Comparison of ENCODE assay signal across 17 cellular contexts in the genomic region with DNA sequence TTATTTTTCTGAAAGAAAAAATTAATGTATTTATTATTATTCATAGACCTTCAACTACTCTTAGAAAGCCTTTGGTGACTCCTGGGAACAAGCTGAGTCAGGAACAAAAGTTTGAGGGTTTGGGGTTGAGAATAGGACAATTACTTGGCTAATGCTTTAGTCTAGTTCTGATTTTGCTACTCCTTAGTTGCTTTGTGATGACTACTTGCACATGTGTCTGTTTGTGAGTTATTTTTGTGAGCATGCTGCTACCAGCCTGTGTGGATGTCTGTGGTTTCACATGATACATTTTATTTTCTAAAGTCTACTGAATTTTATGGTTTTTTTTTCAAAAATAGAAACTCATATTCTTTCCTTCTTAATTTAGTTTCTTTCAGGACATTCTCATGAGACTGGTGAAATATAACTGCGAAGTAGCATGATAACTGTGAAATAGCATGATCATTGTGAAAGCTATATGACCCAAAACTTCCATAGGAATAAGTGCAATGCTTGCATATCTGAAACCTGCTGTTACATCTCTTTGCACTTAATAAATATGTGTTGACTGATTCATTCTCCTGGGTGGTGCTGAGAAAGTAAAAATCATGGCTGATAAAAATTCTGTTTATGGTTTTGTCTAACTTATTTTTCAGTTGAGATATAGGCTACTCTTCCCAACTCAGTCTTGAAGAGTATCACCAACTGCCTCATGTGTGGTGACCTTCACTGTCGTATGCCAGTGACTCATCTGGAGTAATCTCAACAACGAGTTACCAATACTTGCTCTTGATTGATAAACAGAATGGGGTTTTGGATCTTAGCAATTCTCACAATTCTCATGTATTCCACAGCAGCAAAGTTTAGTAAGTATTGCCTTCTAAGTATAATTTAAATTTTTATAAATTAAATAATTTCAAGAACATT. TPM values are rescaled to one million over a fixed set of nuclear protein-coding genes. Genes with fewer than 3 reads are reported as not detected.
DNase-seq lines count a peak whose midpoint lies in the region; ATAC-seq, FAIRE-seq and TF ChIP-seq lines count a peak whose summit lies in the region.
"Had no signal": no experiment of that assay in that cellular context is flagged by ENCODE, and none has a peak within 500 bp of the region (broad histone marks: within the 10 kb centered on the region; RNA-seq: fewer than 3 reads in every experiment).

No MANE protein-coding gene starts in this region.

- TF ChIP-seq RAD21 in GM12878 (IDR thresholded peaks at IDR 0.05; ENCODE audit: insufficient read depth, low read depth, low read length): no peak

- no peaks in the 10 kb centered on the region for H3K36me3 Mint-ChIP-seq in endodermal cell (ENCODE audit: low read depth)
- H3K36me3 Mint-ChIP-seq: brain had no signal

- H3K79me2 ChIP-seq in GM12878 (ENCODE audit: control insufficient read depth, insufficient read depth, low read length): no peaks in the 10 kb centered on the region

- no peaks in the 10 kb centered on the region for H3K27me3 Mint-ChIP-seq in endodermal cell (ENCODE audit: insufficient read depth)
- H3K27me3 Mint-ChIP-seq: CD4-positive, alpha-beta T cell had no signal

- H3K9me3 Mint-ChIP-seq in endodermal cell: no peaks in the 10 kb centered on the region
- H3K9me3 Mint-ChIP-seq: brain; CD4-positive, alpha-beta T cell had no signal

- in situ Hi-C loops in GM12878 (cut with MboI): no loop called here

- WGBS in GM12878 (ENCODE audit: insufficient coverage, insufficient replicate concordance, low lambda C conversion rate, missing lambda C conversion rate): 13% methylated on average over 3 of the region's 3 CpGs
- WGBS in lung, 2 donors: 64 to 80% methylated on average over 3 of the region's 3 CpGs
- 90 to 100% methylated on average over 1 to 3 of the region's 3 CpGs for WGBS in endodermal cell (ENCODE audit: insufficient coverage in 1 of 2, insufficient read length in 1 of 2), 2 experiments

- H3K4me2 ChIP-seq in GM12878 (ENCODE audit: control insufficient read depth, insufficient read depth): no peak overlapping the region

- H3K9me3 ChIP-seq in GM12878 (replicated peaks; ENCODE audit: control insufficient read depth, insufficient read depth, low read length): no peaks in the 10 kb centered on the region
- no peaks in the 10 kb centered on the region for H3K9me3 ChIP-seq in lung (ENCODE audit: control insufficient read depth in 2 of 2, insufficient read depth in 1 of 2, low read length in 1 of 2)
- H3K9me3 ChIP-seq in endodermal cell (ENCODE audit: control insufficient read depth, low read length): no peaks in the 10 kb centered on the region
- H3K9me3 ChIP-seq: tibial artery had no signal

- H3K27me3 ChIP-seq in GM12878 (replicated peaks in 1 of 2; ENCODE audit: control insufficient read depth in 2 of 2, insufficient read depth in 2 of 2, low read length in 1 of 2): peaks cover 0 to 5% of the 10 kb centered on the region in 2 experiments; a peak in 1 of 4 replicates
- H3K27me3 ChIP-seq in lung (ENCODE audit: control insufficient read depth, insufficient read depth): no peaks in the 10 kb centered on the region
- H3K27me3 ChIP-seq in endodermal cell (ENCODE audit: control insufficient read depth, insufficient read depth, low read length, poor library complexity, severe bottlenecking): no peaks in the 10 kb centered on the region
- H3K27me3 ChIP-seq: tibial artery had no signal

- H3K4me3 ChIP-seq in GM12878 (no peak overlapping the region), lung (peak overlapping the region; percentile 27), endodermal cell (ENCODE audit: low read length) (no peak overlapping the region)
- H3K4me3 ChIP-seq: tibial artery had no signal

- intact Hi-C loops in GM12878 (cut with micrococcal nuclease; ENCODE audit: unreplicated experiment): no loop called here
- intact Hi-C loops in posterior cingulate gyrus (cut with DNase I): no loop called here

- FAIRE-seq in GM12878 (lab: Jason Lieb, UNC): no peak
- FAIRE-seq: GM12892 had no signal

- SMC1A ChIA-PET in GM12878 (lab: Charles Lee; ENCODE audit: uncharacterized antibody, unreplicated experiment): interaction anchor here (1.4 kb wide), 1 partner anchor 16 kb away, joined by 3 read pairs; no protein-coding TSS in a partner anchor

- no peak overlapping the region for H3K27ac Mint-ChIP-seq in endodermal cell
- H3K27ac Mint-ChIP-seq: brain; CD4-positive, alpha-beta T cell; T-helper 17 cell had no signal

- peak; percentile 71 for ATAC-seq in GM12878
- ATAC-seq in lung (ENCODE audit: insufficient read depth, low FRiP score): no peak
- ATAC-seq: T-helper 17 cell had no signal

- no TSS peak for BruUV-seq in GM12878 (replicated peaks; lab: Mats Ljungman, UMichigan)

- TF ChIP-seq CTCF in GM12878 (IDR thresholded peaks at IDR 0.05 in 2 of 3, conservative IDR thresholded peaks at IDR 0.05 in 1 of 3; ENCODE audit: control insufficient read depth in 2 of 3, extremely low read depth in 1 of 3, insufficient read depth in 1 of 3, low read depth in 3 of 3, low read length in 3 of 3) (no peak; a peak in 1 of 6 replicates), lung (IDR thresholded peaks at IDR 0.05; ENCODE audit: control extremely low read depth, extremely low read depth) (no peak), endodermal cell (conservative IDR thresholded peaks at IDR 0.05) (no peak)

- H3K4me3 Mint-ChIP-seq in endodermal cell: no peak overlapping the region
- H3K4me3 Mint-ChIP-seq: brain; CD4-positive, alpha-beta T cell; T-helper 17 cell had no signal

- CTCF ChIA-PET in GM12878 (lab: Yijun Ruan, JAX): no interaction called here

- no peaks in the 10 kb centered on the region for H4K20me1 ChIP-seq in GM12878 (ENCODE audit: control insufficient read depth, insufficient read depth)

- TF ChIP-seq POLR2A in GM12878 (IDR thresholded peaks at IDR 0.05; ENCODE audit: low read depth, low read length): no peak

- no peak overlapping the region for H3K27ac ChIP-seq in GM12878 (ENCODE audit: control insufficient read depth, insufficient read depth)
- H3K27ac ChIP-seq in lung (ENCODE audit: low read depth in 1 of 2, low read length in 1 of 2): peak overlapping the region in 1 of 2 donors; percentile 9
- no peak overlapping the region for H3K27ac ChIP-seq in endodermal cell (ENCODE audit: low read depth, low read length)
- H3K27ac ChIP-seq: tibial artery had no signal

- H3K36me3 ChIP-seq in GM12878 (ENCODE audit: control insufficient read depth in 2 of 2, insufficient read depth in 2 of 2, low read length in 1 of 2) (no peaks in the 10 kb centered on the region), lung (ENCODE audit: control insufficient read depth in 2 of 2, insufficient read depth in 2 of 2, low read length in 2 of 2) (no peaks in the 10 kb centered on the region), endodermal cell (ENCODE audit: control insufficient read depth, insufficient read depth, low read length) (no peaks in the 10 kb centered on the region)
- H3K36me3 ChIP-seq: tibial artery had no signal

- no peak for TF ChIP-seq EP300 in GM12878 (IDR thresholded peaks at IDR 0.05; ENCODE audit: borderline replicate concordance in 1 of 2, control insufficient read depth in 1 of 2, low read depth in 2 of 2, low read length in 2 of 2)

- DNase-seq in EH (ENCODE audit: low read depth) (peak; percentile 7), HCEC 1CT (peak; percentile 41), GM12878 (ENCODE audit: low read depth, low spot score) (no peak), lung (ENCODE audit: low spot score) (no peak), NOMO-1 (lab: John Stamatoyannopoulos, UW; ENCODE audit: unreplicated experiment in 2 of 2) (no peak), endodermal cell (no peak), posterior cingulate gyrus (no peak)
- DNase-seq: activated CD4-positive, alpha-beta T cell treated with anti-CD3 and anti-CD28 coated beads, Interleukin-2, amount 50 U/mL, for 1 hour; activated gamma-delta T cell; CD4-positive, alpha-beta T cell; effector CD8-positive, alpha-beta T cell; kidney; NCI-H82; T-helper 17 cell; tibial artery had no signal

- POLR2A ChIA-PET in GM12878 (lab: Charles Lee): interaction anchor here (0.5 kb wide), 1 partner anchor 943 kb away, joined by 3 read pairs; no protein-coding TSS in a partner anchor

- H3K9ac ChIP-seq in GM12878 (ENCODE audit: control insufficient read depth, insufficient read depth, low read length) (no peak overlapping the region), endodermal cell (ENCODE audit: extremely low read depth, low read length, poor library complexity, severe bottlenecking) (no peak overlapping the region)

- RAD21 ChIA-PET in GM12878 (lab: Charles Lee; ENCODE audit: unreplicated experiment): no interaction called here

- H2AFZ ChIP-seq in GM12878 (ENCODE audit: control insufficient read depth, low read depth, low read length): no peak overlapping the region

- H3K4me1 ChIP-seq in GM12878 (ENCODE audit: control insufficient read depth, insufficient read depth, low read length): no peaks in the 10 kb centered on the region
- H3K4me1 ChIP-seq in lung (ENCODE audit: control insufficient read depth in 2 of 2, insufficient read depth in 2 of 2, low read length in 2 of 2): peaks cover 2 to 3% of the 10 kb centered on the region in 2 donors
- H3K4me1 ChIP-seq in endodermal cell (ENCODE audit: control insufficient read depth, insufficient read depth, low read length): peaks cover 11% of the 10 kb centered on the region

- peaks cover 16% of the 10 kb centered on the region for H3K4me1 Mint-ChIP-seq in endodermal cell
- H3K4me1 Mint-ChIP-seq: brain, T-helper 17 cell had no signal

RNA-seq across cellular contexts. Expression of a gene that starts 17.9 kb away (rescaled TPM):
- total RNA-seq in GM12878 (2013; cell fraction: nucleolus; rRNA removed): 52.5 and 58.7 TPM in 2 replicates
- total RNA-seq in GM12878 (2014; rRNA removed): 10.5 and 12.8 TPM in 2 replicates
- 11.6 and 14.6 TPM in 2 replicates for total RNA-seq in GM12878 (2014; rRNA removed; fragmentation: Illumina TruSeq; extraction: Trizol)
- 10.0 and 10.4 TPM in 2 replicates for total RNA-seq in GM12878 (2021)
- 10.9 TPM for polyA plus RNA-seq in GM12878 (2011; ENCODE audit: low read depth)
- polyA plus RNA-seq in GM12878 (2011; rRNA removed): 15.5 and 23.0 TPM in 2 replicates
- polyA plus RNA-seq in GM12878 (2011; cell fraction: cytosol; rRNA removed): 6.3 and 7.0 TPM in 2 replicates
- 25.2 and 33.5 TPM in 2 replicates for polyA plus RNA-seq in GM12878 (2011; cell fraction: nucleus; rRNA removed)
- 14.1 and 28.7 TPM in 2 replicates for polyA plus RNA-seq in GM12878 (2012)
- polyA plus RNA-seq in GM12878 (2014; fragmentation: Illumina TruSeq; extraction: Trizol): 11.0 and 11.3 TPM in 2 replicates
- 1 to 10 TPM; 3.5 to 3.8 TPM for polyA plus RNA-seq in GM12878 (2014; fragmentation: Nextera tagmentation; extraction: Ambion mirVana)
- polyA plus RNA-seq in GM12878 (2014; rRNA removed): 9.0 and 12.0 TPM in 2 replicates
- polyA plus RNA-seq in GM12878 (2016; fragmentation: Nextera tagmentation; extraction: Ambion mirVana): 10 to 100 TPM; 10.9 to 14.3 TPM
- polyA minus RNA-seq in GM12878 (2011; rRNA and poly(A)+ RNA removed): 10.4 and 10.8 TPM in 2 replicates
- 3.1 and 4.2 TPM in 2 replicates for polyA minus RNA-seq in GM12878 (2011; cell fraction: cytosol; rRNA and poly(A)+ RNA removed)
- 26.6 and 29.5 TPM in 2 replicates for polyA minus RNA-seq in GM12878 (2011; cell fraction: nucleus; rRNA and poly(A)+ RNA removed)
- 10 to 100 TPM in 1 of 2 donors, 1 to 10 TPM in 1; 7.5 to 35.5 TPM for total RNA-seq in lung
- 10 to 100 TPM; 16.0 to 63.5 TPM for polyA plus RNA-seq in lung
- total RNA-seq in endodermal cell: 1 to 10 TPM; 2.2 to 2.4 TPM
- 0.50 TPM for polyA plus RNA-seq in endodermal cell (2013, experiment 1 of 2)
- polyA plus RNA-seq in endodermal cell (2013, experiment 2 of 2): 0.50 TPM

RNA-seq across cellular contexts. Expression of a gene that starts 26.4 kb away (rescaled TPM):
- total RNA-seq in GM12878 (2013; cell fraction: nucleolus; rRNA removed): not detected in 2 replicates
- total RNA-seq in GM12878 (2014; rRNA removed): not detected in 2 replicates
- total RNA-seq in GM12878 (2014; rRNA removed; fragmentation: Illumina TruSeq; extraction: Trizol): not detected in 2 replicates
- 0.18 TPM in 1 of 2 replicates, not detected in the other for total RNA-seq in GM12878 (2021)
- not detected for polyA plus RNA-seq in GM12878 (2011; ENCODE audit: low read depth)
- 0.06 and 0.08 TPM in 2 replicates for polyA plus RNA-seq in GM12878 (2011; rRNA removed)
- polyA plus RNA-seq in GM12878 (2011; cell fraction: cytosol; rRNA removed): 0.02 and 0.06 TPM in 2 replicates
- polyA plus RNA-seq in GM12878 (2011; cell fraction: nucleus; rRNA removed): 0.09 and 0.16 TPM in 2 replicates
- not detected in 2 replicates for polyA plus RNA-seq in GM12878 (2012)
- not detected in 2 replicates for polyA plus RNA-seq in GM12878 (2014; fragmentation: Illumina TruSeq; extraction: Trizol)
- not detected for polyA plus RNA-seq in GM12878 (2014; fragmentation: Nextera tagmentation; extraction: Ambion mirVana)
- not detected in 2 replicates for polyA plus RNA-seq in GM12878 (2014; rRNA removed)
- polyA plus RNA-seq in GM12878 (2016; fragmentation: Nextera tagmentation; extraction: Ambion mirVana): not detected
- polyA minus RNA-seq in GM12878 (2011; rRNA and poly(A)+ RNA removed): 0.07 TPM in 1 of 2 replicates, not detected in the other
- polyA minus RNA-seq in GM12878 (2011; cell fraction: cytosol; rRNA and poly(A)+ RNA removed): not detected in 2 replicates
- not detected in 2 replicates for polyA minus RNA-seq in GM12878 (2011; cell fraction: nucleus; rRNA and poly(A)+ RNA removed)
- total RNA-seq in lung: 10 to 100 TPM in 1 of 2 donors, 1 to 10 TPM in 1; 1.5 to 93.2 TPM
- polyA plus RNA-seq in lung: 100 to 1,000 TPM in 1 of 2 donors, 10 to 100 TPM in 1; 62.4 to 383 TPM
- under 1 TPM; 0.75 to 0.84 TPM for total RNA-seq in endodermal cell
- not detected for polyA plus RNA-seq in endodermal cell (2013, experiment 1 of 2)
- polyA plus RNA-seq in endodermal cell (2013, experiment 2 of 2): 0.12 TPM
- total RNA-seq: CD4-positive, alpha-beta T cell had no signal

Comparison
In these comparisons a context has a peak if more than half of its experiments do, and no peak if none do; other contexts are left out.
1. DNase-seq: peak in EH (single experiment) and HCEC 1CT (single experiment); none in GM12878 (single experiment), lung (single experiment), NOMO-1 (0 of 2), endodermal cell (single experiment) and posterior cingulate gyrus (0 of 10).